Comparison of ENCODE assay signal across 29 cellular contexts in the genomic region with DNA sequence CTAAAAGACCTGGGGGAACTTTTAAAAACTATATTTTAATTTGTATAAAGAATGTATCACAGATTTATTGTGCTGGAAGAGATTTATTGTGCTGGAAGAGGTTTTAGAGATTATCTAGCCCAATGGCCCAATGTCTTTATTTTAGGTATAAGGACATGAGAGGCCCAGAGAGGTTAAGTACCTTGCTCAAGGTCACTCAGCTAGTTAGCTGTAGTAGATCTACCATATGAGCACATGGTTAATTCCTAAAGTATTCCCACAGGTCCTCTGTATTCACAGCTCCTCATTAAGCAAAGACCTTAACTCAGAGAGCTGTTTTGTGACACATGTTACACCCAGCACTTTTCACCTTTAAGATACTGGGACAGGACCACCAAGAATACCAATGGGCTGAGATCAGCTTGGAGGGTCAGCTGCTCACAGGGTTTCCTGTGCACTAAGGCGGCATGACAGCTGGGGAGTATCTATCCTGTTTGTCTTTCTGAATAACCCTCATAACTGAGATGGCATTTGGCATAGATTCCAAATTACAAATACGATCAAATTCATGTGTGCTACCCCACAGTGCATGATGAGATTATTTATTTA.
DNase-seq lines count a peak whose midpoint lies in the region; ATAC-seq and TF ChIP-seq lines count a peak whose summit lies in the region.
"Had no signal": no experiment of that assay in that cellular context is flagged by ENCODE, and none has a peak within 500 bp of the region (broad histone marks: within the 10 kb centered on the region; RNA-seq: fewer than 3 reads in every experiment).

No MANE protein-coding gene starts in this region.

- H3K27ac ChIP-seq in PC-3 (ENCODE audit: low read length) (no peak overlapping the region), transverse colon (peak overlapping the region; percentile 73 to 84 (median 78))
- H3K27ac ChIP-seq: ascending aorta, gastroesophageal sphincter, upper lobe of left lung had no signal

- H3K9me3 ChIP-seq in PC-3 (ENCODE audit: low read length) = no peaks in the 10 kb centered on the region
- no peaks in the 10 kb centered on the region for H3K9me3 ChIP-seq in transverse colon
- H3K9me3 ChIP-seq: ascending aorta, esophagus muscularis mucosa, gastroesophageal sphincter, HAP-1, upper lobe of left lung had no signal

- H4K20me1 ChIP-seq in PC-3 (ENCODE audit: low read length) = no peaks in the 10 kb centered on the region

- in situ Hi-C loops in transverse colon (cut with MboI; ENCODE audit: low pct_ligation_motif_present in 1 of 4, low pct_unique_long_range_greater_than_20kb in 1 of 4, low sequenced_read_pairs in 3 of 4) = no loop called here

- no peak overlapping the region for H3K9ac ChIP-seq in PC-3 (ENCODE audit: low read length)

- no peak overlapping the region for H3K27ac Mint-ChIP-seq in activated CD8-positive, alpha-beta memory T cell treated with anti-CD3 and anti-CD28 coated beads, Interleukin-2, amount 10 ng/mL, durations not matched to agents 7 days and 5 days
- H3K27ac Mint-ChIP-seq in progenitor cell of endocrine pancreas = no peak overlapping the region

- CTCF ChIA-PET in activated CD8-positive, alpha-beta memory T cell treated with anti-CD3 and anti-CD28 coated beads, Interleukin-2, amount 10 ng/mL, durations not matched to agents 7 days and 5 days (lab: Charles Lee) = no interaction called here
- CTCF ChIA-PET in PC-3 (lab: Charles Lee) = interaction anchor here (0.6 kb wide), 1 partner anchor 52 kb away, joined by 3 read pairs; no protein-coding TSS in a partner anchor

- H3K36me3 Mint-ChIP-seq in activated CD8-positive, alpha-beta memory T cell treated with anti-CD3 and anti-CD28 coated beads, Interleukin-2, amount 10 ng/mL, durations not matched to agents 7 days and 5 days = no peaks in the 10 kb centered on the region
- H3K36me3 Mint-ChIP-seq in progenitor cell of endocrine pancreas (ENCODE audit: insufficient read depth) = no peaks in the 10 kb centered on the region
- H3K36me3 Mint-ChIP-seq: activated naive CD8-positive, alpha-beta T cell; naive B cell had no signal

- TF ChIP-seq POLR2A in transverse colon (IDR thresholded peaks at IDR 0.05) = no peak

- no peak overlapping the region for H3K4me2 ChIP-seq in PC-3 (ENCODE audit: low read length)

- WGBS in transverse colon (ENCODE audit: low coverage in 1 of 2), 2 donors = 49 to 63% methylated on average over 2 of the region's 2 CpGs

- no peak overlapping the region for H3K4me3 Mint-ChIP-seq in activated CD8-positive, alpha-beta memory T cell treated with anti-CD3 and anti-CD28 coated beads, Interleukin-2, amount 10 ng/mL, durations not matched to agents 7 days and 5 days
- H3K4me3 Mint-ChIP-seq in progenitor cell of endocrine pancreas (ENCODE audit: low read depth) = no peak overlapping the region
- H3K4me3 Mint-ChIP-seq: activated naive CD8-positive, alpha-beta T cell had no signal

- intact Hi-C loops in PC-3 (cut with micrococcal nuclease) (no loop called here), transverse colon (cut with DNase I; ENCODE audit: low total_unique reads) (no loop called here)

- peaks cover 6% of the 10 kb centered on the region for H3K27me3 Mint-ChIP-seq in activated CD8-positive, alpha-beta memory T cell treated with anti-CD3 and anti-CD28 coated beads, Interleukin-2, amount 10 ng/mL, durations not matched to agents 7 days and 5 days
- H3K27me3 Mint-ChIP-seq in progenitor cell of endocrine pancreas = no peaks in the 10 kb centered on the region
- H3K27me3 Mint-ChIP-seq: activated naive CD8-positive, alpha-beta T cell; central memory CD8-positive, alpha-beta T cell; naive B cell had no signal

- H3K4me1 Mint-ChIP-seq in activated CD8-positive, alpha-beta memory T cell treated with anti-CD3 and anti-CD28 coated beads, Interleukin-2, amount 10 ng/mL, durations not matched to agents 7 days and 5 days = peaks cover 40% of the 10 kb centered on the region
- H3K4me1 Mint-ChIP-seq in progenitor cell of endocrine pancreas (ENCODE audit: low read depth) = peaks cover 20% of the 10 kb centered on the region

- H3F3A ChIP-seq in PC-3 (ENCODE audit: low read length, unreplicated experiment) = no peaks in the 10 kb centered on the region

- peaks cover 37% of the 10 kb centered on the region for H3K4me1 ChIP-seq in PC-3 (ENCODE audit: insufficient read depth, low read length)
- H3K4me1 ChIP-seq in transverse colon = peaks cover 28 to 81% (median 54%) of the 10 kb centered on the region in 4 donors

- no peaks in the 10 kb centered on the region for H3K9me2 ChIP-seq in PC-3 (replicated peaks; ENCODE audit: low read length)

- H3K36me3 ChIP-seq in PC-3 (ENCODE audit: low read depth, low read length) = no peaks in the 10 kb centered on the region
- H3K36me3 ChIP-seq in transverse colon = no peaks in the 10 kb centered on the region
- H3K36me3 ChIP-seq: ascending aorta, esophagus muscularis mucosa, gastroesophageal sphincter, HAP-1, upper lobe of left lung had no signal

- H3K4me3 ChIP-seq in PC-3 (ENCODE audit: low read length) (no peak overlapping the region), transverse colon (no peak overlapping the region)
- H3K4me3 ChIP-seq: ascending aorta, esophagus muscularis mucosa, gastroesophageal sphincter, HAP-1, lung, upper lobe of left lung had no signal

- TF ChIP-seq EP300 in transverse colon (IDR thresholded peaks at IDR 0.05; ENCODE audit: low read depth) = no peak

- no peak for ATAC-seq in activated CD8-positive, alpha-beta memory T cell treated with anti-CD3 and anti-CD28 coated beads, Interleukin-2, amount 10 ng/mL, durations not matched to agents 7 days and 5 days
- no peak; the same call in 1 of the 2 replicates for ATAC-seq in PC-3
- ATAC-seq: gastroesophageal sphincter, right cardiac atrium had no signal

- no peak overlapping the region for H2AFZ ChIP-seq in PC-3 (ENCODE audit: low read length)

- TF ChIP-seq CTCF in PC-3 (conservative IDR thresholded peaks at IDR 0.05; ENCODE audit: low read depth, low read length) (no peak), transverse colon (IDR thresholded peaks at IDR 0.05) (no peak), progenitor cell of endocrine pancreas (IDR thresholded peaks at IDR 0.05; ENCODE audit: unreplicated experiment) (no peak)

- H3K79me2 ChIP-seq in PC-3 (ENCODE audit: low read length) = no peaks in the 10 kb centered on the region

- POLR2A ChIA-PET in PC-3 (lab: Charles Lee; ENCODE audit: unreplicated experiment) = no interaction called here

- no peaks in the 10 kb centered on the region for H3K9me3 Mint-ChIP-seq in activated CD8-positive, alpha-beta memory T cell treated with anti-CD3 and anti-CD28 coated beads, Interleukin-2, amount 10 ng/mL, durations not matched to agents 7 days and 5 days (ENCODE audit: low read depth)
- H3K9me3 Mint-ChIP-seq in progenitor cell of endocrine pancreas (ENCODE audit: low read depth) = no peaks in the 10 kb centered on the region
- H3K9me3 Mint-ChIP-seq: activated T-helper 2 cell treated with anti-CD3 and anti-CD28 coated beads, Interferon-gamma antibody, Interleukin-2, Interleukin-4, amounts not matched to agents 10 μg/mL and 5 μg/mL and 100 μg/mL, durations not matched to agents 14 hours and 24 hours and 36 hours; central memory CD8-positive, alpha-beta T cell; naive B cell had no signal

- peak; percentile 13 for DNase-seq in activated CD8-positive, alpha-beta memory T cell treated with anti-CD3 and anti-CD28 coated beads for 24 hours
- no peak for DNase-seq in activated CD8-positive, alpha-beta memory T cell treated with anti-CD3 and anti-CD28 coated beads, Interleukin-2, amount 10 ng/mL, durations not matched to agents 7 days and 5 days
- DNase-seq in PC-3 (peak; percentile 32), islet precursor cell (peak; percentile 78), transverse colon (no peak), KG1 (lab: John Stamatoyannopoulos, UW) (no peak), SW480 (ENCODE audit: low spot score) (no peak), progenitor cell of endocrine pancreas (ENCODE audit: low spot score, unreplicated experiment) (no peak)
- DNase-seq: ACHN; activated CD4-positive, alpha-beta T cell treated with anti-CD3 and anti-CD28 coated beads, Interleukin-2, amount 50 U/mL, for 1 hour; activated CD8-positive, alpha-beta memory T cell treated with anti-CD3 and anti-CD28 coated beads, Interleukin-2, amount 50 U/mL, for 48 hours; C1 segment of cervical spinal cord; effector CD8-positive, alpha-beta T cell; GDM1; naive B cell; NCI-H1048; NCI-H187; NK-92 treated with Interleukin-12 subunit alpha and Interleukin-12 subunit beta, amount 100 ng/mL, for 24 hours; right cardiac atrium; T-helper 2 cell; upper lobe of left lung had no signal

- BruUV-seq in PC-3 (replicated peaks; lab: Mats Ljungman, UMichigan) = no TSS peak

- H3K27me3 ChIP-seq in PC-3 (ENCODE audit: low read length) (no peaks in the 10 kb centered on the region), transverse colon (no peaks in the 10 kb centered on the region)
- H3K27me3 ChIP-seq: ascending aorta, esophagus muscularis mucosa, gastroesophageal sphincter, upper lobe of left lung had no signal

Comparison
In these comparisons a context has a peak if more than half of its experiments do, and no peak if none do; other contexts are left out.
1. DNase-seq: peak in activated CD8-positive, alpha-beta memory T cell treated with anti-CD3 and anti-CD28 coated beads for 24 hours (single experiment), PC-3 (single experiment) and islet precursor cell (single experiment); none in activated CD8-positive, alpha-beta memory T cell treated with anti-CD3 and anti-CD28 coated beads, Interleukin-2, amount 10 ng/mL, durations not matched to agents 7 days and 5 days (single experiment), transverse colon (single experiment), KG1 (single experiment), SW480 (single experiment) and progenitor cell of endocrine pancreas (single experiment).